In genomic region chr7:73795188-73795587, GRCh38 we compare ENCODE assay signal across 1 cellular context. TPM values are rescaled to one million over a fixed set of nuclear protein-coding genes. Genes with fewer than 3 reads are reported as not detected.
"Had no signal": no experiment of that assay in that cellular context is flagged by ENCODE, and none has a peak within 500 bp of the region (broad histone marks: within the 10 kb centered on the region; RNA-seq: fewer than 3 reads in every experiment).

No MANE protein-coding gene starts in this region.

RNA-seq across cellular contexts. Expression of gene CLDN3, which starts 25.1 kb away (rescaled TPM):
- total RNA-seq: H4 had no signal
